Comparison of ENCODE assay signal across 8 cellular contexts in the genomic region with DNA sequence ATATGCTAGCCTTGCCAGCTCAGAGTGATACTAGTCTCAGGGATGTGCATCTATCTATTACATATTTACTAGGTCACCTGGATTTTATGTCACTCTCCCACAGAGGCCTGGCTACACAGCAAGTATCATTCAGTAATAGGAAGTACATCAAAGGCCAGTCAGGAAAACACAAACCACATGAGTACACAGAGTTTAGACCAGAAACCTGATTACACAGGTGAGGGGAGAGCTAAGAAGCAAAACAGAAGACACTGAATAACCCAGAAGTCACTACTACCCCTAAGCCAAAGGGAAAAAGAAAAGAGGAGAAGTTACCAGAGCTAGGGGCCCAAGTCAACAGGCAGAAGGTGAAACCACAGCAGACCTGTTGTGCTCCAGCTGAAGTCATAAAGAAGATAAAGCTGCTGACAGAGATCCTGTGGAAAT. TPM values are rescaled to one million over a fixed set of nuclear protein-coding genes. Genes with fewer than 3 reads are reported as not detected.
DNase-seq lines count a peak whose midpoint lies in the region; ATAC-seq and TF ChIP-seq lines count a peak whose summit lies in the region.

No MANE protein-coding gene starts in this region.

- no peaks in the 10 kb centered on the region for H3K27me3 Mint-ChIP-seq in CD8-positive, alpha-beta memory T cell

- intact Hi-C loops in body of pancreas (cut with DNase I), result no loop called here
- intact Hi-C loops in adrenal gland (cut with DNase I), result loop anchor here in 1 of 2 donors (10.0 kb wide), 1 partner anchor 112 kb away; no protein-coding TSS in a partner anchor
- intact Hi-C loops in left cardiac atrium (cut with DNase I), result no loop called here

- no peak overlapping the region for H3K4me3 ChIP-seq in CD8-positive, alpha-beta memory T cell (ENCODE audit: low read length)
- H3K4me3 ChIP-seq in body of pancreas (no peak overlapping the region), adrenal gland (no peak overlapping the region)

- H3K36me3 ChIP-seq in CD8-positive, alpha-beta memory T cell (ENCODE audit: insufficient read depth, low read length), result peaks cover 14% of the 10 kb centered on the region
- H3K36me3 ChIP-seq in body of pancreas (replicated peaks in 1 of 2; ENCODE audit: insufficient read depth in 1 of 2, low read depth in 2 of 2), result no peaks in the 10 kb centered on the region
- no peaks in the 10 kb centered on the region for H3K36me3 ChIP-seq in adrenal gland (replicated peaks in 1 of 2)

- peaks cover 58 to 81% (median 80%) of the 10 kb centered on the region in 3 donors for H3K4me1 Mint-ChIP-seq in CD8-positive, alpha-beta memory T cell

- H3K27ac Mint-ChIP-seq in CD8-positive, alpha-beta memory T cell, result peak overlapping the region; percentile 69 to 86 (median 83)

- H3K9me3 ChIP-seq in CD8-positive, alpha-beta memory T cell (ENCODE audit: low read length), result no peaks in the 10 kb centered on the region
- H3K9me3 ChIP-seq in body of pancreas, result no peaks in the 10 kb centered on the region
- no peaks in the 10 kb centered on the region for H3K9me3 ChIP-seq in adrenal gland (replicated peaks in 1 of 3)

- DNase-seq in CD8-positive, alpha-beta memory T cell, result peak in 2 of 5 donors; percentile 10 to 13
- no peak for DNase-seq in body of pancreas
- no peak for DNase-seq in NCI-H1105 (lab: John Stamatoyannopoulos, UW)
- no peak for DNase-seq in adrenal gland
- DNase-seq in dermis blood vessel endothelial cell, result no peak
- no peak for DNase-seq in left cardiac atrium

- POLR2A ChIA-PET in CD8-positive, alpha-beta memory T cell (lab: Charles Lee), result interaction anchor here (1.0 kb wide), 2 partner anchors 14 to 15 kb away, joined by 3 read pairs; a partner anchor contains a TSS

- H3K27ac ChIP-seq in CD8-positive, alpha-beta memory T cell (ENCODE audit: low read depth, low read length), result no peak overlapping the region
- H3K27ac ChIP-seq in body of pancreas, result peak overlapping the region in 3 of 4 donors; percentile 25 to 71 (median 27)
- H3K27ac ChIP-seq in adrenal gland, result no peak overlapping the region

- TF ChIP-seq POLR2A in body of pancreas (IDR thresholded peaks at IDR 0.05), result no peak
- TF ChIP-seq POLR2A in adrenal gland (IDR thresholded peaks at IDR 0.05), result no peak

- CTCF ChIA-PET in CD8-positive, alpha-beta memory T cell (lab: Charles Lee), result no interaction called here

- no peaks in the 10 kb centered on the region for H3K9me3 Mint-ChIP-seq in CD8-positive, alpha-beta memory T cell

- TF ChIP-seq CTCF in body of pancreas (IDR thresholded peaks at IDR 0.05) (no peak), adrenal gland (IDR thresholded peaks at IDR 0.05) (no peak)

- H3K4me1 ChIP-seq in CD8-positive, alpha-beta memory T cell (ENCODE audit: insufficient read depth, low read length), result peaks cover 47% of the 10 kb centered on the region
- H3K4me1 ChIP-seq in body of pancreas, result peaks cover 31% of the 10 kb centered on the region
- H3K4me1 ChIP-seq in adrenal gland (replicated peaks in 1 of 2), result no peaks in the 10 kb centered on the region

- peak overlapping the region; percentile 1 to 71 (median 22) for H3K4me3 Mint-ChIP-seq in CD8-positive, alpha-beta memory T cell

- peaks cover 7 to 63% (median 13%) of the 10 kb centered on the region in 3 donors for H3K36me3 Mint-ChIP-seq in CD8-positive, alpha-beta memory T cell

- no peaks in the 10 kb centered on the region for H3K27me3 ChIP-seq in CD8-positive, alpha-beta memory T cell (ENCODE audit: insufficient read depth, low read length, poor library complexity, severe bottlenecking)
- H3K27me3 ChIP-seq in body of pancreas (no peaks in the 10 kb centered on the region), adrenal gland (no peaks in the 10 kb centered on the region)

- ATAC-seq in GM19463 (IDR thresholded peaks at IDR 0.05; ENCODE audit: unreplicated experiment) (peak; percentile 90), HG03139 (IDR thresholded peaks at IDR 0.05; ENCODE audit: unreplicated experiment) (peak; percentile 91), body of pancreas (no peak), left cardiac atrium (no peak)

RNA-seq across cellular contexts. Expression of a gene that starts 13.3 kb away (rescaled TPM):
- 100 to 1,000 TPM; 168 to 175 TPM for total RNA-seq in CD8-positive, alpha-beta memory T cell
- 264 TPM for polyA plus RNA-seq in CD8-positive, alpha-beta memory T cell
- 1 to 10 TPM; 5.7 to 6.3 TPM for total RNA-seq in body of pancreas
- total RNA-seq in adrenal gland, result 10 to 100 TPM in 4 of 8 donors, 1 to 10 TPM in 4; 3.1 to 15.1 (median 10.2) TPM
- 10 to 100 TPM in 2 of 3 donors, 1 to 10 TPM in 1; 9.5 to 24.5 (median 11.3) TPM for polyA plus RNA-seq in adrenal gland
- total RNA-seq in dermis blood vessel endothelial cell, result 2.2 and 3.4 TPM in 2 replicates
- total RNA-seq in left cardiac atrium, result 1 to 10 TPM; 5.0 to 6.0 TPM

RNA-seq across cellular contexts. Expression of a gene that starts 16.5 kb away (rescaled TPM):
- 10 to 100 TPM; 61.0 to 61.7 TPM for total RNA-seq in CD8-positive, alpha-beta memory T cell
- 6.9 TPM for polyA plus RNA-seq in CD8-positive, alpha-beta memory T cell
- total RNA-seq in body of pancreas (10 to 100 TPM; 25.4 to 25.7 TPM), adrenal gland (10 to 100 TPM; 39.4 to 54.2 (median 49.5) TPM), dermis blood vessel endothelial cell (45.8 and 58.8 TPM in 2 replicates), left cardiac atrium (10 to 100 TPM; 49.8 to 58.6 TPM)
- polyA plus RNA-seq in adrenal gland, result 10 to 100 TPM in 2 of 3 donors, 1 to 10 TPM in 1; 6.6 to 58.1 (median 13.8) TPM

RNA-seq across cellular contexts. Expression of a gene that starts 54.5 kb away (rescaled TPM):
- under 1 TPM; 0.42 to 0.55 TPM for total RNA-seq in CD8-positive, alpha-beta memory T cell
- polyA plus RNA-seq in CD8-positive, alpha-beta memory T cell, result not detected
- total RNA-seq in body of pancreas (not detected), adrenal gland (not detected), dermis blood vessel endothelial cell (not detected in 2 replicates), left cardiac atrium (not detected)
- polyA plus RNA-seq in adrenal gland, result not detected

Comparison
In these comparisons a context has a peak if more than half of its experiments do, and no peak if none do; other contexts are left out.
1. H3K27ac ChIP-seq: peak in body of pancreas (3 of 4); none in CD8-positive, alpha-beta memory T cell (single experiment) and adrenal gland (0 of 5).
2. ATAC-seq: peak in GM19463 (single experiment) and HG03139 (single experiment); none in body of pancreas (single experiment) and left cardiac atrium (0 of 2).
3. RNA of a gene that starts 13.3 kb away (total RNA-seq): 168 to 175 TPM in CD8-positive, alpha-beta memory T cell; 3.1 to 15.1 TPM in adrenal gland, 5.7 to 6.3 TPM in body of pancreas, 5.0 to 6.0 TPM in left cardiac atrium and 2.2 to 3.4 TPM in dermis blood vessel endothelial cell; every median in the first group is over 10 times any median in the second.